ENCODE assay signal across 8 cellular contexts in the genomic region with DNA sequence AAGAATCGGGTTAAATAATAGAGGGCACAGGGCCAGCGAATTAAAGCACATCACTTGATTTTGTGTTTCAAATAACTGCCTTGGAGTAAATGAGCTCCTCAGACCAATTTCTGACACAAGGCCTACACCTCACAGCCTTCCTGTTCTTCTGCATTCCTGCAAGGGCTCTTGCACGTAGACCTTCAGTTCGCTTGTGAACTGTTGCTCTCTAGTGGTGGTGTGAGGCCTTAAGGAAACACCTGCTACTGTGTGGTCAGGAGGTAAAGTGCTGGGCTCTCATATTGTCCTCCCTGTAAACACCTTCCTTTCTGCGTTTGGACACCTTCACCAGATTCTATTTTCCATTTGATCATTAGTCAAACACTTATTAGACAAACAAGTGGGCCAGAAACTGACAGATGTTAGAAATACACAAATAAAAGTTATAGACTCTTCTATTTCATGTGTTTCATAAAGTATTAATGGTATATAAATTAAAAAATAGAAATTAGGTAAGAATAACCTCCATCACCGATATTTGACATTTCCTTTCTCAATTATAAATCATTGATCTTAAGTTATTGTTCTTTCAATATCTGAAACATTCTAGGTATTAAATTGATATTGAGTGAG. TPM values are rescaled to one million over a fixed set of nuclear protein-coding genes. Genes with fewer than 3 reads are reported as not detected.
A peak's percentile ranks its signal among the peaks of the same experiment; 100 is the strongest.
DNase-seq lines count a peak whose midpoint lies in the region; ATAC-seq and TF ChIP-seq lines count a peak whose summit lies in the region.

No MANE protein-coding gene starts in this region.

- peak; percentile 93 for ATAC-seq in HG03196 (IDR thresholded peaks at IDR 0.05; ENCODE audit: unreplicated experiment)

- H3K27me3 ChIP-seq in BLaER1, result no peaks in the 10 kb centered on the region
- no peaks in the 10 kb centered on the region for H3K27me3 ChIP-seq in left ventricle myocardium inferior (ENCODE audit: low read depth)

- no peak overlapping the region for H3K9ac ChIP-seq in BLaER1

- H3K4me1 ChIP-seq in BLaER1 (peaks cover 38% of the 10 kb centered on the region), left ventricle myocardium inferior (no peaks in the 10 kb centered on the region)

- H3K27ac ChIP-seq in BLaER1 (no peak overlapping the region), left ventricle myocardium inferior (replicated peaks) (no peak overlapping the region)

- TF ChIP-seq CTCF in left ventricle myocardium inferior (IDR thresholded peaks at IDR 0.05; ENCODE audit: borderline replicate concordance), result peak; percentile 51

- H3K36me3 ChIP-seq in BLaER1, result no peaks in the 10 kb centered on the region
- H3K36me3 ChIP-seq in left ventricle myocardium inferior, result no peaks in the 10 kb centered on the region

- H3K9me3 ChIP-seq in BLaER1 (no peaks in the 10 kb centered on the region), left ventricle myocardium inferior (replicated peaks) (no peaks in the 10 kb centered on the region)

- DNase-seq in GM19240 (ENCODE audit: insufficient read length, low spot score) (peak; percentile 19), OCI-M1 (lab: John Stamatoyannopoulos, UW) (peak; percentile 92), activated T-helper 1 cell treated with Interleukin-2 at 50 U/mL for 16 hours (ENCODE audit: low read depth) (peak; percentile 43), left ventricle myocardium inferior (no peak), nucleus accumbens (lab: John Stamatoyannopoulos, UW) (no peak)
- DNase-seq in stimulated activated CD4-positive, alpha-beta T cell treated with anti-CD3 and anti-CD28 coated beads, Interleukin-1b, Interleukin-23, amount 100 ng/mL, for 48 hours, result peak; percentile 71

- H3K4me2 ChIP-seq in BLaER1, result peak overlapping the region; percentile 43

- intact Hi-C loops in left ventricle myocardium inferior (cut with micrococcal nuclease), result no loop called here

- H3K4me3 ChIP-seq in BLaER1, result no peak overlapping the region
- H3K4me3 ChIP-seq in left ventricle myocardium inferior, result no peak overlapping the region

- no peaks in the 10 kb centered on the region for H4K20me1 ChIP-seq in BLaER1

RNA-seq across cellular contexts. Expression of gene KLRF1, which starts 29.2 kb away (rescaled TPM):
- not detected for total RNA-seq in left ventricle myocardium inferior

RNA-seq across cellular contexts. Expression of gene CD69, which starts 37.4 kb away (rescaled TPM):
- 0.25 TPM for total RNA-seq in left ventricle myocardium inferior

Comparison
In these comparisons a context has a peak if more than half of its experiments do, and no peak if none do; other contexts are left out.
1. DNase-seq: peak in GM19240 (single experiment), OCI-M1 (single experiment), activated T-helper 1 cell treated with Interleukin-2 at 50 U/mL for 16 hours (single experiment) and stimulated activated CD4-positive, alpha-beta T cell treated with anti-CD3 and anti-CD28 coated beads, Interleukin-1b, Interleukin-23, amount 100 ng/mL, for 48 hours (single experiment); none in left ventricle myocardium inferior (single experiment) and nucleus accumbens (0 of 56).